In the genomic region with DNA sequence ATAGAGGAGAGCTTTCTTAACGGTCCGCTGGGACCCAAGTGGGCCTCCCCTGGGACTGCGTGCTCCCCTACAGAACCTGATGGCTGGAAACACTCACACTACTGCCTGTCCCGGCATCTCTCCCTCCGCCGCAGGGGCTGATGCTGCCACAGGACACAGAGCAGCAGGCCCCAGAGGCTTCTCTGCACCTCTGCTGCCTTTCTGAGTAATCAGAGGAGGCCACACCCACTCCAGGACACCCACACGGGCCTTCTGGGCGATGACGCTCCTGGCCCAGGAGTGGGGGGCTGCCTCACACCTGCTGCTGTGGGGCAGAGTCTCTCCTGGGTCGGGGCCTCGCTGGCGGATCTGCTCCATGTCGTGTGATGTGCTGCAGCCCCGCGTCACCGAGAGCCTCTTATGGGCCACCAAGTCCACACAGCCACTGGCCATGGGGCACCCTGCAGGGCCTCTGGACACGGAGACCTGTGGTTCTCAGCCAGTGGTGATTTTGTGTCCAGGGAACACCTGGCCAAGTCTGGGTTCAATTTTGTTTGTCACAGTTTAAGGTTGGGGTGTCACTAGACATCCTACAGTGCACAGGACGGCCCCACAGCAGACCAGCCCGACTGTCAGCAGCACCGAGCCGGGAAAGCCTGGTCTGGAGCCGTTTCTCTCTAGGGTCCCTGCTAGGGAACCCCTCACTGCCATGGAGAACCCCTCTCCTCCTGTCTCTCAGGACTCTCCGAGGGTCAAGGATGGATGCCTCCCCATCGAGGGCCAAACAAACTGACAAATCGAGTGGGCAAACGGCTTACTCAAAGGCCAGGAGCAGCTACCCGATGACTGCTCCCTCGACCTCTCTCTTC, we compare ENCODE assay signal across 10 cellular contexts. TPM values are rescaled to one million over a fixed set of nuclear protein-coding genes. Genes with fewer than 3 reads are reported as not detected.
DNase-seq lines count a peak whose midpoint lies in the region; ATAC-seq lines count a peak whose summit lies in the region.
"Had no signal": no experiment of that assay in that cellular context is flagged by ENCODE, and none has a peak within 500 bp of the region (broad histone marks: within the 10 kb centered on the region; RNA-seq: fewer than 3 reads in every experiment).

No MANE protein-coding gene starts in this region.

- H3K4me3 ChIP-seq in stomach smooth muscle (ENCODE audit: low read length in 2 of 2), result peak overlapping the region in 1 of 2 donors; percentile 40

- intact Hi-C loops in activated CD4-positive, alpha-beta memory T cell treated with anti-CD3 and anti-CD28 coated beads for 36 hours (cut with micrococcal nuclease), result loop anchor here (1.0 kb wide), 1 partner anchor 15 kb away; no protein-coding TSS in a partner anchor

- H3K27ac ChIP-seq in stomach smooth muscle (ENCODE audit: low read length), result no peak overlapping the region

- peaks cover 2 to 3% of the 10 kb centered on the region in 2 donors for H3K27me3 ChIP-seq in stomach smooth muscle (ENCODE audit: control insufficient read depth in 1 of 2, insufficient read depth in 2 of 2, low read length in 2 of 2)

- H3K27me3 Mint-ChIP-seq in activated CD4-positive, alpha-beta memory T cell treated with anti-CD3 and anti-CD28 coated beads for 36 hours, result peaks cover 11% of the 10 kb centered on the region
- H3K27me3 Mint-ChIP-seq in activated CD4-positive, alpha-beta memory T cell treated with anti-CD3 and anti-CD28 coated beads, Interleukin-2, amount 10 ng/mL, durations not matched to agents 7 days and 5 days, result peaks cover 15% of the 10 kb centered on the region
- peaks cover 0 to 1% (median 0%) of the 10 kb centered on the region in 5 donors for H3K27me3 Mint-ChIP-seq in naive thymus-derived CD8-positive, alpha-beta T cell

- no peaks in the 10 kb centered on the region for H3K36me3 ChIP-seq in stomach smooth muscle (ENCODE audit: control insufficient read depth in 2 of 2, insufficient read depth in 2 of 2, low read length in 2 of 2)

- no peaks in the 10 kb centered on the region for H3K36me3 Mint-ChIP-seq in activated CD4-positive, alpha-beta memory T cell treated with anti-CD3 and anti-CD28 coated beads for 36 hours
- no peaks in the 10 kb centered on the region for H3K36me3 Mint-ChIP-seq in activated CD4-positive, alpha-beta memory T cell treated with anti-CD3 and anti-CD28 coated beads, Interleukin-2, amount 10 ng/mL, durations not matched to agents 7 days and 5 days (ENCODE audit: low read depth)
- H3K36me3 Mint-ChIP-seq in naive thymus-derived CD8-positive, alpha-beta T cell, result no peaks in the 10 kb centered on the region

- H3K27ac Mint-ChIP-seq in activated CD4-positive, alpha-beta memory T cell treated with anti-CD3 and anti-CD28 coated beads for 36 hours, result peak overlapping the region; percentile 71
- H3K27ac Mint-ChIP-seq in activated CD4-positive, alpha-beta memory T cell treated with anti-CD3 and anti-CD28 coated beads, Interleukin-2, amount 10 ng/mL, durations not matched to agents 7 days and 5 days, result no peak overlapping the region
- peak overlapping the region; percentile 89 to 97 (median 96) for H3K27ac Mint-ChIP-seq in naive thymus-derived CD8-positive, alpha-beta T cell

- H3K4me3 Mint-ChIP-seq in activated CD4-positive, alpha-beta memory T cell treated with anti-CD3 and anti-CD28 coated beads for 36 hours, result peak overlapping the region; percentile 23
- no peak overlapping the region for H3K4me3 Mint-ChIP-seq in activated CD4-positive, alpha-beta memory T cell treated with anti-CD3 and anti-CD28 coated beads, Interleukin-2, amount 10 ng/mL, durations not matched to agents 7 days and 5 days
- H3K4me3 Mint-ChIP-seq in naive thymus-derived CD8-positive, alpha-beta T cell, result peak overlapping the region; percentile 55 to 81 (median 70)

- peaks cover 17% of the 10 kb centered on the region for H3K4me1 Mint-ChIP-seq in activated CD4-positive, alpha-beta memory T cell treated with anti-CD3 and anti-CD28 coated beads for 36 hours (ENCODE audit: low read depth)
- H3K4me1 Mint-ChIP-seq in activated CD4-positive, alpha-beta memory T cell treated with anti-CD3 and anti-CD28 coated beads, Interleukin-2, amount 10 ng/mL, durations not matched to agents 7 days and 5 days, result peaks cover 12% of the 10 kb centered on the region
- peaks cover 11 to 42% (median 33%) of the 10 kb centered on the region in 4 donors for H3K4me1 Mint-ChIP-seq in naive thymus-derived CD8-positive, alpha-beta T cell

- peak overlapping the region; percentile 35 to 36 for H3K9ac ChIP-seq in stomach smooth muscle (ENCODE audit: low read length in 2 of 2)

- CTCF ChIA-PET in activated CD4-positive, alpha-beta memory T cell treated with anti-CD3 and anti-CD28 coated beads for 36 hours (lab: Charles Lee), result interaction anchor here (1.0 kb wide), 1 partner anchor 16 kb away, joined by 4 read pairs; a partner anchor contains a TSS
- CTCF ChIA-PET in activated CD4-positive, alpha-beta memory T cell treated with anti-CD3 and anti-CD28 coated beads, Interleukin-2, amount 10 ng/mL, durations not matched to agents 7 days and 5 days (lab: Charles Lee), result no interaction called here

- POLR2A ChIA-PET in activated CD4-positive, alpha-beta memory T cell treated with anti-CD3 and anti-CD28 coated beads for 36 hours (lab: Charles Lee), result interaction anchor here (0.7 kb wide), 1 partner anchor 16 kb away, joined by 3 read pairs; no protein-coding TSS in a partner anchor
- POLR2A ChIA-PET in activated CD4-positive, alpha-beta memory T cell treated with anti-CD3 and anti-CD28 coated beads, Interleukin-2, amount 10 ng/mL, durations not matched to agents 7 days and 5 days (lab: Charles Lee), result no interaction called here
- POLR2A ChIA-PET in naive thymus-derived CD8-positive, alpha-beta T cell (lab: Charles Lee), result interaction anchor here (1.0 to 5.1 kb wide), 3 partner anchors 10 to 246 kb away, joined by 3 to 47 read pairs (median 8); a partner anchor contains a TSS

- no peaks in the 10 kb centered on the region for H3K4me1 ChIP-seq in stomach smooth muscle (ENCODE audit: control insufficient read depth, insufficient read depth, low read length)

- no peaks in the 10 kb centered on the region for H3K9me3 ChIP-seq in stomach smooth muscle (ENCODE audit: control insufficient read depth in 2 of 2, low read length in 2 of 2)

- peak; percentile 69 for DNase-seq in activated CD4-positive, alpha-beta memory T cell treated with anti-CD3 and anti-CD28 coated beads for 36 hours
- no peak for DNase-seq in activated CD4-positive, alpha-beta memory T cell treated with anti-CD3 and anti-CD28 coated beads, Interleukin-2, amount 10 ng/mL, durations not matched to agents 7 days and 5 days
- peak; percentile 47 for DNase-seq in activated T-cell treated with anti-CD3 and anti-CD28 coated beads for 4 hours
- DNase-seq in naive thymus-derived CD8-positive, alpha-beta T cell, result peak in 5 of 10 donors; percentile 13 to 23 (median 14)
- no peak for DNase-seq in NCI-H2196 (lab: John Stamatoyannopoulos, UW; ENCODE audit: unreplicated experiment)
- no peak for DNase-seq in globus pallidus (ENCODE audit: low spot score)
- DNase-seq in AML-193 (lab: John Stamatoyannopoulos, UW), result no peak
- DNase-seq: NCI-H526 had no signal

- peak; percentile 59 to 78 for ATAC-seq in naive thymus-derived CD8-positive, alpha-beta T cell
- ATAC-seq: HCT116 had no signal

- no peaks in the 10 kb centered on the region for H3K9me3 Mint-ChIP-seq in activated CD4-positive, alpha-beta memory T cell treated with anti-CD3 and anti-CD28 coated beads for 36 hours
- H3K9me3 Mint-ChIP-seq in activated CD4-positive, alpha-beta memory T cell treated with anti-CD3 and anti-CD28 coated beads, Interleukin-2, amount 10 ng/mL, durations not matched to agents 7 days and 5 days, result no peaks in the 10 kb centered on the region
- no peaks in the 10 kb centered on the region for H3K9me3 Mint-ChIP-seq in naive thymus-derived CD8-positive, alpha-beta T cell

RNA-seq across cellular contexts. Expression of a gene that starts 16.0 kb away (rescaled TPM):
- 100 to 1,000 TPM in 1 of 2 experiments, 10 to 100 TPM in 1; 88.7 to 104 TPM for total RNA-seq in activated CD4-positive, alpha-beta memory T cell treated with anti-CD3 and anti-CD28 coated beads for 36 hours
- 100 to 1,000 TPM; 152 to 153 TPM for total RNA-seq in activated CD4-positive, alpha-beta memory T cell treated with anti-CD3 and anti-CD28 coated beads, Interleukin-2, amount 10 ng/mL, durations not matched to agents 7 days and 5 days
- total RNA-seq in naive thymus-derived CD8-positive, alpha-beta T cell, result 100 to 1,000 TPM; 183 to 205 TPM
- polyA plus RNA-seq in naive thymus-derived CD8-positive, alpha-beta T cell, result 10 to 100 TPM; 23.2 to 35.9 (median 30.4) TPM

RNA-seq across cellular contexts. Expression of a gene that starts 57.6 kb away (rescaled TPM):
- 10 to 100 TPM; 17.8 to 18.8 TPM for total RNA-seq in activated CD4-positive, alpha-beta memory T cell treated with anti-CD3 and anti-CD28 coated beads for 36 hours
- total RNA-seq in activated CD4-positive, alpha-beta memory T cell treated with anti-CD3 and anti-CD28 coated beads, Interleukin-2, amount 10 ng/mL, durations not matched to agents 7 days and 5 days, result 10 to 100 TPM; 29.1 to 30.7 TPM
- total RNA-seq in naive thymus-derived CD8-positive, alpha-beta T cell, result 10 to 100 TPM; 43.1 to 44.8 TPM
- 1 to 10 TPM; 5.3 to 6.3 (median 5.5) TPM for polyA plus RNA-seq in naive thymus-derived CD8-positive, alpha-beta T cell

Comparison
In these comparisons a context has a peak if more than half of its experiments do, and no peak if none do; other contexts are left out.
1. DNase-seq: peak in activated CD4-positive, alpha-beta memory T cell treated with anti-CD3 and anti-CD28 coated beads for 36 hours (single experiment) and activated T-cell treated with anti-CD3 and anti-CD28 coated beads for 4 hours (single experiment); none in activated CD4-positive, alpha-beta memory T cell treated with anti-CD3 and anti-CD28 coated beads, Interleukin-2, amount 10 ng/mL, durations not matched to agents 7 days and 5 days (single experiment), NCI-H2196 (single experiment), globus pallidus (single experiment) and AML-193 (0 of 2).